27 cellular contexts compared by ENCODE assay signal in the genomic region with DNA sequence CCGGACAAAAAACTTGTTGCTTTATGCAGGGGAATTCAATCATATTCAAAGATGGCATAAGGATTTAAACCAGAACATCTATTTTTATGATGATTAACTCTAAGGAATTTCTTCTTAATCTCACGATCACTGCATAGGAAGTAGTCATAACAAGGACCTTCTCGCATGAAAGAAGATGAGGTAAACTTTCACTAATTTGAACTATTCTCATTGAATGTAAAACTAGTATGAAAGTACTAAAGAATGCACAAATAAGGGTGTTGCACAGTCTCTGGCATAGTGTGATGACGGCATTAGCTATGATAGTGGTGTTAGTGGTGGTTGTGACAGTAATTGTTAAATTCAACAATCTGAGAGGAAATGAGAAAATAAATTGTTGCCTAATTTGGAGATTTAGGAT.
DNase-seq lines count a peak whose midpoint lies in the region; ATAC-seq and TF ChIP-seq lines count a peak whose summit lies in the region.
"Had no signal": no experiment of that assay in that cellular context is flagged by ENCODE, and none has a peak within 500 bp of the region (broad histone marks: within the 10 kb centered on the region; RNA-seq: fewer than 3 reads in every experiment).

No MANE protein-coding gene starts in this region.

- no peak overlapping the region for H3K27ac ChIP-seq in upper lobe of left lung
- H3K27ac ChIP-seq: GM23248, psoas muscle, transverse colon had no signal

- no peak for ATAC-seq in upper lobe of left lung (ENCODE audit: low FRiP score in 2 of 2)
- ATAC-seq: activated CD8-positive, alpha-beta T cell treated with anti-CD3 and anti-CD28 coated beads, Interleukin-2, amount 10 ng/mL, durations not matched to agents 7 days and 5 days; activated T-helper 17 cell treated with anti-CD3 and anti-CD28 coated beads, Interleukin-2, amount 50 U/mL, for 72 hours; mucosa of descending colon; natural killer cell; psoas muscle had no signal

- H3K9me3 ChIP-seq in HAP-1 (no peaks in the 10 kb centered on the region), adipocyte (ENCODE audit: control insufficient read depth, low read length) (no peaks in the 10 kb centered on the region), upper lobe of left lung (no peaks in the 10 kb centered on the region)
- H3K9me3 ChIP-seq: mucosa of descending colon, psoas muscle, transverse colon had no signal

- in situ Hi-C loops in HAP-1 (cut with MboI; ENCODE audit: low sequenced_read_pairs), result no loop called here

- no peaks in the 10 kb centered on the region for H3K27me3 Mint-ChIP-seq in type B pancreatic cell
- H3K27me3 Mint-ChIP-seq: activated naive CD4-positive, alpha-beta T cell treated with anti-CD3 and anti-CD28 coated beads, Interleukin-2, amount 10 ng/mL, durations not matched to agents 7 days and 5 days; activated T-helper 17 cell treated with anti-CD3 and anti-CD28 coated beads, Interleukin-2, amount 50 U/mL, for 72 hours had no signal

- TF ChIP-seq CTCF in type B pancreatic cell (conservative IDR thresholded peaks at IDR 0.05), result no peak
- TF ChIP-seq CTCF in foreskin fibroblast (IDR thresholded peaks at IDR 0.05; ENCODE audit: low read depth, low read length), result no peak
- TF ChIP-seq CTCF in upper lobe of left lung (IDR thresholded peaks at IDR 0.05), result no peak

- TF ChIP-seq EP300 in upper lobe of left lung (IDR thresholded peaks at IDR 0.05), result no peak

- H3K4me3 ChIP-seq in HAP-1 (peak overlapping the region; percentile 16), adipocyte (ENCODE audit: low read length) (no peak overlapping the region), foreskin fibroblast (ENCODE audit: low read depth in 1 of 2, low read length in 2 of 2) (no peak overlapping the region), upper lobe of left lung (no peak overlapping the region)
- H3K4me3 ChIP-seq: GM23248, mucosa of descending colon, psoas muscle, transverse colon had no signal

- no peaks in the 10 kb centered on the region for H3K9me3 Mint-ChIP-seq in type B pancreatic cell
- H3K9me3 Mint-ChIP-seq: activated naive CD4-positive, alpha-beta T cell treated with anti-CD3 and anti-CD28 coated beads, Interleukin-2, amount 10 ng/mL, durations not matched to agents 7 days and 5 days had no signal

- peak; percentile 42 to 95 for DNase-seq in HAP-1 (ENCODE audit: low spot score in 2 of 2)
- peak; percentile 71 for DNase-seq in adipocyte (ENCODE audit: low read depth)
- peak; percentile 57 for DNase-seq in kidney glomerular epithelial cell (lab: John Stamatoyannopoulos, UW)
- no peak for DNase-seq in type B pancreatic cell (ENCODE audit: extremely low spot score, unreplicated experiment)
- no peak for DNase-seq in CD1c-positive myeloid dendritic cell (ENCODE audit: extremely low spot score)
- DNase-seq in foreskin fibroblast, result no peak
- DNase-seq in upper lobe of left lung, result no peak
- DNase-seq: activated CD8-positive, alpha-beta T cell treated with anti-CD3 and anti-CD28 coated beads, Interleukin-2, amount 10 ng/mL, durations not matched to agents 7 days and 5 days; activated naive CD4-positive, alpha-beta T cell treated with anti-CD3 and anti-CD28 coated beads, Interleukin-2, amount 10 ng/mL, durations not matched to agents 7 days and 5 days; C1 segment of cervical spinal cord; COR-L47; effector CD4-positive, alpha-beta T cell; GDM1; glutamatergic neuron; GM23248; mucosa of descending colon; natural killer cell; NCI-H2171; NCI-H510A treated with DMSO at 0.1 percent for 48 hours; occipital lobe; psoas muscle; SHP77; stimulated activated CD4-positive, alpha-beta T cell treated with anti-CD3 and anti-CD28 coated beads, Interleukin-15, amount 100 ng/mL, for 24 hours; stimulated activated CD4-positive, alpha-beta T cell treated with anti-CD3 and anti-CD28 coated beads, Interleukin-4, amount 100 ng/mL, for 4 hours; SW 1271; transverse colon had no signal

- H3K36me3 Mint-ChIP-seq in type B pancreatic cell, result no peaks in the 10 kb centered on the region
- H3K36me3 Mint-ChIP-seq: activated naive CD4-positive, alpha-beta T cell treated with anti-CD3 and anti-CD28 coated beads, Interleukin-2, amount 10 ng/mL, durations not matched to agents 7 days and 5 days; natural killer cell had no signal

- H3K4me1 Mint-ChIP-seq in type B pancreatic cell (ENCODE audit: unreplicated experiment), result peaks cover 5% of the 10 kb centered on the region
- H3K4me1 Mint-ChIP-seq: activated naive CD4-positive, alpha-beta T cell treated with anti-CD3 and anti-CD28 coated beads, Interleukin-2, amount 10 ng/mL, durations not matched to agents 7 days and 5 days; activated T-helper 17 cell treated with anti-CD3 and anti-CD28 coated beads, Interleukin-2, amount 50 U/mL, for 72 hours; natural killer cell had no signal

- no peaks in the 10 kb centered on the region for H3K27me3 ChIP-seq in HAP-1 (ENCODE audit: low read depth)
- no peaks in the 10 kb centered on the region for H3K27me3 ChIP-seq in adipocyte (replicated peaks; ENCODE audit: control insufficient read depth, insufficient read depth, low read length)
- H3K27me3 ChIP-seq in upper lobe of left lung, result no peaks in the 10 kb centered on the region
- H3K27me3 ChIP-seq: transverse colon had no signal

- H3K36me3 ChIP-seq in HAP-1 (replicated peaks) (no peaks in the 10 kb centered on the region; the same call in 1 of the 2 replicates), adipocyte (ENCODE audit: control insufficient read depth, insufficient read depth, low read length, severe bottlenecking) (no peaks in the 10 kb centered on the region), upper lobe of left lung (no peaks in the 10 kb centered on the region)
- H3K36me3 ChIP-seq: transverse colon had no signal

- no peak for TF ChIP-seq POLR2A in upper lobe of left lung (IDR thresholded peaks at IDR 0.05)

- H3K4me3 Mint-ChIP-seq in type B pancreatic cell, result no peak overlapping the region
- H3K4me3 Mint-ChIP-seq: activated CD8-positive, alpha-beta T cell treated with anti-CD3 and anti-CD28 coated beads, Interleukin-2, amount 10 ng/mL, durations not matched to agents 7 days and 5 days; activated naive CD4-positive, alpha-beta T cell treated with anti-CD3 and anti-CD28 coated beads, Interleukin-2, amount 10 ng/mL, durations not matched to agents 7 days and 5 days; activated T-helper 17 cell treated with anti-CD3 and anti-CD28 coated beads, Interleukin-2, amount 50 U/mL, for 72 hours; natural killer cell had no signal

- 83 to 85% methylated on average over 4 of the region's 4 CpGs for WGBS in upper lobe of left lung, 2 donors

- H3K4me1 ChIP-seq in HAP-1, result peaks cover 96% of the 10 kb centered on the region
- peaks cover 4% of the 10 kb centered on the region for H3K4me1 ChIP-seq in adipocyte (ENCODE audit: control insufficient read depth, insufficient read depth, low read length)
- no peaks in the 10 kb centered on the region for H3K4me1 ChIP-seq in upper lobe of left lung
- H3K4me1 ChIP-seq: psoas muscle, transverse colon had no signal

- no peak overlapping the region for H3K9ac ChIP-seq in adipocyte (ENCODE audit: low read length)
- H3K9ac ChIP-seq: GM23248 had no signal

- peak overlapping the region; percentile 15 for H3K27ac Mint-ChIP-seq in type B pancreatic cell
- H3K27ac Mint-ChIP-seq: activated CD8-positive, alpha-beta T cell treated with anti-CD3 and anti-CD28 coated beads, Interleukin-2, amount 10 ng/mL, durations not matched to agents 7 days and 5 days; activated naive CD4-positive, alpha-beta T cell treated with anti-CD3 and anti-CD28 coated beads, Interleukin-2, amount 10 ng/mL, durations not matched to agents 7 days and 5 days; activated T-helper 17 cell treated with anti-CD3 and anti-CD28 coated beads, Interleukin-2, amount 50 U/mL, for 72 hours; natural killer cell had no signal

Comparison
In these comparisons a context has a peak if more than half of its experiments do, and no peak if none do; other contexts are left out.
1. DNase-seq: peak in HAP-1 (2 of 2), adipocyte (single experiment) and kidney glomerular epithelial cell (single experiment); none in type B pancreatic cell (single experiment), CD1c-positive myeloid dendritic cell (single experiment), foreskin fibroblast (0 of 2) and upper lobe of left lung (0 of 2).